8 cellular contexts compared by ENCODE assay signal in genomic region chr11:36056160-36056751, GRCh38.
DNase-seq lines count a peak whose midpoint lies in the region; FAIRE-seq and TF ChIP-seq lines count a peak whose summit lies in the region.

No MANE protein-coding gene starts in this region.

- peak; percentile 81 for TF ChIP-seq CTCF in epithelial cell of proximal tubule (conservative IDR thresholded peaks at IDR 0.05; ENCODE audit: low read depth, low read length)

- DNase-seq in NCI-H82 (lab: John Stamatoyannopoulos, UW) (peak; percentile 58), NCI-H82 treated with DMSO at 0.1 percent for 48 hours (lab: John Stamatoyannopoulos, UW; ENCODE audit: unreplicated experiment) (no peak), NCI-H774 (lab: John Stamatoyannopoulos, UW) (peak; percentile 27), epithelial cell of proximal tubule (ENCODE audit: low read depth) (no peak), small intestine (peak; percentile 38), NCI-H1048 (lab: John Stamatoyannopoulos, UW) (no peak)
- DNase-seq in effector CD8-positive, alpha-beta T cell (lab: John Stamatoyannopoulos, UW), result no peak
- no peak for DNase-seq in activated CD8-positive, alpha-beta memory T cell treated with anti-CD3 and anti-CD28 coated beads for 24 hours

- H3K36me3 ChIP-seq in small intestine (ENCODE audit: control insufficient read depth in 2 of 2, insufficient read depth in 2 of 2, low read length in 2 of 2), result no peaks in the 10 kb centered on the region

- H3K4me1 ChIP-seq in small intestine (ENCODE audit: control insufficient read depth in 2 of 2, insufficient read depth in 1 of 2, low read depth in 1 of 2, low read length in 1 of 2), result no peaks in the 10 kb centered on the region

- H3K4me3 ChIP-seq in epithelial cell of proximal tubule (ENCODE audit: low read depth, low read length), result no peak overlapping the region
- H3K4me3 ChIP-seq in small intestine (ENCODE audit: low read depth in 1 of 2, low read length in 2 of 2), result no peak overlapping the region

- no peak overlapping the region for H3K27ac ChIP-seq in small intestine (ENCODE audit: low read depth in 1 of 2, low read length in 1 of 2)

- no peaks in the 10 kb centered on the region for H3K9me3 ChIP-seq in small intestine (ENCODE audit: control insufficient read depth, low read depth)

- 89 to 90% (median 90%) methylated on average over 8 of the region's 8 CpGs for WGBS in small intestine, 3 donors

- FAIRE-seq in small intestine (lab: Jason Lieb, UNC), result no peak

- H3K27me3 ChIP-seq in small intestine (ENCODE audit: control insufficient read depth in 2 of 2, insufficient read depth in 2 of 2, low read length in 2 of 2), result no peaks in the 10 kb centered on the region

Comparison
In these comparisons a context has a peak if more than half of its experiments do, and no peak if none do; other contexts are left out.
1. DNase-seq: peak in NCI-H82 (single experiment), NCI-H774 (single experiment) and small intestine (single experiment); none in NCI-H82 treated with DMSO at 0.1 percent for 48 hours (single experiment), epithelial cell of proximal tubule (single experiment), effector CD8-positive, alpha-beta T cell (single experiment), NCI-H1048 (single experiment) and activated CD8-positive, alpha-beta memory T cell treated with anti-CD3 and anti-CD28 coated beads for 24 hours (single experiment).